In the genomic region with DNA sequence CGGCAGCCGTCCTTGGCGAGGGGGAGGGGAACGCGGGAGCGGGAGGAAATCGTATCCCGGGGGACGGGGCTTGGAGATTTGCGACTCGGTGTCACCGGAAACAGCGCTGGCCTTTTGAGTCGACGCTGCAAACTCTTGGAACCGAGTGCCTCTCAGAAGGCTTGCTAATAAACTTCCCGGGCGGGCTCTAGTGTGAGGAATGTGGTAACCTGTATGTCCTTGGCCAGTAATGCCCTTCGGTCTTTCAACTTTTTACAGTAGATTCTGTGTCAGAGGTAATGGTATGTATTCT, we compare ENCODE assay signal across 8 cellular contexts.
DNase-seq lines count a peak whose midpoint lies in the region; ATAC-seq and TF ChIP-seq lines count a peak whose summit lies in the region.

No MANE protein-coding gene starts in this region.

- peak overlapping the region; percentile 96 for H3K27ac Mint-ChIP-seq in GM23338
- H3K27ac Mint-ChIP-seq in activated naive CD8-positive, alpha-beta T cell: peak overlapping the region; percentile 83

- H3K27me3 ChIP-seq in ACC112 (ENCODE audit: insufficient read depth, low read length): no peaks in the 10 kb centered on the region
- no peaks in the 10 kb centered on the region for H3K27me3 ChIP-seq in GM23338 (ENCODE audit: insufficient read depth)
- no peaks in the 10 kb centered on the region for H3K27me3 ChIP-seq in kidney epithelial cell (ENCODE audit: control insufficient read depth, insufficient read depth, low read length)
- H3K27me3 ChIP-seq in thoracic aorta (replicated peaks; ENCODE audit: insufficient read depth): no peaks in the 10 kb centered on the region

- peaks cover 4% of the 10 kb centered on the region for H3K9me3 Mint-ChIP-seq in GM23338
- H3K9me3 Mint-ChIP-seq in activated naive CD8-positive, alpha-beta T cell (ENCODE audit: low read depth): no peaks in the 10 kb centered on the region

- H3K9me3 ChIP-seq in thoracic aorta: no peaks in the 10 kb centered on the region

- peak overlapping the region; percentile 96 for H3K4me3 Mint-ChIP-seq in GM23338
- peak overlapping the region; percentile 95 for H3K4me3 Mint-ChIP-seq in activated naive CD8-positive, alpha-beta T cell

- DNase-seq in GM23338 (ENCODE audit: low spot score) (peak; percentile 94), kidney epithelial cell (ENCODE audit: low read depth) (no peak), thoracic aorta (ENCODE audit: low spot score) (no peak), NCI-H187 (lab: John Stamatoyannopoulos, UW) (no peak), Ammon's horn (ENCODE audit: low spot score) (no peak)

- H3K4me2 ChIP-seq in GM23338: peak overlapping the region; percentile 89

- H3K27me3 Mint-ChIP-seq in GM23338 (ENCODE audit: insufficient read depth, low read depth, poor library complexity): no peaks in the 10 kb centered on the region
- no peaks in the 10 kb centered on the region for H3K27me3 Mint-ChIP-seq in activated naive CD8-positive, alpha-beta T cell

- H3K36me3 Mint-ChIP-seq in GM23338 (ENCODE audit: low read depth): peaks cover 23% of the 10 kb centered on the region
- H3K36me3 Mint-ChIP-seq in activated naive CD8-positive, alpha-beta T cell: peaks cover 3% of the 10 kb centered on the region

- H3K4me3 ChIP-seq in ACC112 (ENCODE audit: low read depth, low read length) (peak overlapping the region; percentile 91), GM23338 (peak overlapping the region; percentile 63), kidney epithelial cell (ENCODE audit: low read depth, low read length) (peak overlapping the region; percentile 89), thoracic aorta (peak overlapping the region; percentile 93)

- H3F3A ChIP-seq in GM23338 (replicated peaks; ENCODE audit: low read depth): no peaks in the 10 kb centered on the region; the same call in 1 of the 2 replicates

- H4K20me1 ChIP-seq in GM23338 (replicated peaks; ENCODE audit: insufficient read depth): peaks cover 43% of the 10 kb centered on the region

- TF ChIP-seq CTCF in GM23338 (conservative IDR thresholded peaks at IDR 0.05; ENCODE audit: low read depth in 2 of 2) (no peak), kidney epithelial cell (IDR thresholded peaks at IDR 0.05; ENCODE audit: insufficient read depth, low read length, poor library complexity, severe bottlenecking) (no peak), thoracic aorta (IDR thresholded peaks at IDR 0.05) (no peak)

- H3K27ac ChIP-seq in ACC112 (ENCODE audit: low read depth, low read length) (peak overlapping the region; percentile 89), GM23338 (ENCODE audit: low read depth) (peak overlapping the region; percentile 96), thoracic aorta (peak overlapping the region; percentile 66 to 99)

- H3K79me2 ChIP-seq in ACC112 (ENCODE audit: control insufficient read depth, insufficient read depth, low read length, unreplicated experiment): peaks cover 51% of the 10 kb centered on the region
- H3K79me2 ChIP-seq in GM23338 (replicated peaks; ENCODE audit: insufficient read depth): peaks cover 51% of the 10 kb centered on the region

- peaks cover 12% of the 10 kb centered on the region; the same call in 1 of the 2 replicates for H3K36me3 ChIP-seq in ACC112 (ENCODE audit: insufficient read depth, low read length)
- no peaks in the 10 kb centered on the region for H3K36me3 ChIP-seq in GM23338 (ENCODE audit: insufficient read depth)
- no peaks in the 10 kb centered on the region for H3K36me3 ChIP-seq in kidney epithelial cell (ENCODE audit: control insufficient read depth, insufficient read depth, low read length)
- no peaks in the 10 kb centered on the region for H3K36me3 ChIP-seq in thoracic aorta

- peaks cover 26% of the 10 kb centered on the region for H3K4me1 Mint-ChIP-seq in GM23338
- H3K4me1 Mint-ChIP-seq in activated naive CD8-positive, alpha-beta T cell (ENCODE audit: low read depth): peaks cover 58% of the 10 kb centered on the region

- no peaks in the 10 kb centered on the region for H3K9me2 ChIP-seq in GM23338 (ENCODE audit: insufficient read depth)

- H3K4me1 ChIP-seq in ACC112 (ENCODE audit: control insufficient read depth, insufficient read depth, low read length, unreplicated experiment): peaks cover 28% of the 10 kb centered on the region
- peaks cover 22% of the 10 kb centered on the region for H3K4me1 ChIP-seq in GM23338 (ENCODE audit: insufficient read depth)
- H3K4me1 ChIP-seq in thoracic aorta (ENCODE audit: control insufficient read depth in 1 of 2, low read depth in 2 of 2): peaks cover 34 to 43% of the 10 kb centered on the region in 2 donors

- H2AFZ ChIP-seq in ACC112 (ENCODE audit: low read length, unreplicated experiment) (no peak overlapping the region), GM23338 (no peak overlapping the region)

- peak; percentile 35 for ATAC-seq in GM23338
- peak; percentile 14 for ATAC-seq in thoracic aorta (ENCODE audit: insufficient number of reproducible peaks, low FRiP score, low read depth)
- no peak for ATAC-seq in HG03095 (IDR thresholded peaks at IDR 0.05; ENCODE audit: unreplicated experiment)

TF ChIP-seq in GM23338, 12 proteins besides CTCF, POLR2A, EP300 and RAD21 (continues in another document):
- TF ChIP-seq, protein P1, sequence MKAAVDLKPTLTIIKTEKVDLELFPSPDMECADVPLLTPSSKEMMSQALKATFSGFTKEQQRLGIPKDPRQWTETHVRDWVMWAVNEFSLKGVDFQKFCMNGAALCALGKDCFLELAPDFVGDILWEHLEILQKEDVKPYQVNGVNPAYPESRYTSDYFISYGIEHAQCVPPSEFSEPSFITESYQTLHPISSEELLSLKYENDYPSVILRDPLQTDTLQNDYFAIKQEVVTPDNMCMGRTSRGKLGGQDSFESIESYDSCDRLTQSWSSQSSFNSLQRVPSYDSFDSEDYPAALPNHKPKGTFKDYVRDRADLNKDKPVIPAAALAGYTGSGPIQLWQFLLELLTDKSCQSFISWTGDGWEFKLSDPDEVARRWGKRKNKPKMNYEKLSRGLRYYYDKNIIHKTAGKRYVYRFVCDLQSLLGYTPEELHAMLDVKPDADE (IDR thresholded peaks at IDR 0.05): no peak
- TF ChIP-seq EZH2 (IDR thresholded peaks at IDR 0.05; ENCODE audit: low read depth, unreplicated experiment) (no peak), EZH2phosphoT487 (IDR thresholded peaks at IDR 0.05; ENCODE audit: unreplicated experiment) (no peak), STAT1 (IDR thresholded peaks at IDR 0.05; ENCODE audit: unreplicated experiment) (no peak), JUNB (IDR thresholded peaks at IDR 0.05; ENCODE audit: unreplicated experiment) (no peak), CREB1 (CRISPR knock-in tag; IDR thresholded peaks at IDR 0.05; ENCODE audit: low read depth) (no peak), ZNF114 (CRISPR knock-in tag; IDR thresholded peaks at IDR 0.05) (no peak)
- TF ChIP-seq, protein P2, sequence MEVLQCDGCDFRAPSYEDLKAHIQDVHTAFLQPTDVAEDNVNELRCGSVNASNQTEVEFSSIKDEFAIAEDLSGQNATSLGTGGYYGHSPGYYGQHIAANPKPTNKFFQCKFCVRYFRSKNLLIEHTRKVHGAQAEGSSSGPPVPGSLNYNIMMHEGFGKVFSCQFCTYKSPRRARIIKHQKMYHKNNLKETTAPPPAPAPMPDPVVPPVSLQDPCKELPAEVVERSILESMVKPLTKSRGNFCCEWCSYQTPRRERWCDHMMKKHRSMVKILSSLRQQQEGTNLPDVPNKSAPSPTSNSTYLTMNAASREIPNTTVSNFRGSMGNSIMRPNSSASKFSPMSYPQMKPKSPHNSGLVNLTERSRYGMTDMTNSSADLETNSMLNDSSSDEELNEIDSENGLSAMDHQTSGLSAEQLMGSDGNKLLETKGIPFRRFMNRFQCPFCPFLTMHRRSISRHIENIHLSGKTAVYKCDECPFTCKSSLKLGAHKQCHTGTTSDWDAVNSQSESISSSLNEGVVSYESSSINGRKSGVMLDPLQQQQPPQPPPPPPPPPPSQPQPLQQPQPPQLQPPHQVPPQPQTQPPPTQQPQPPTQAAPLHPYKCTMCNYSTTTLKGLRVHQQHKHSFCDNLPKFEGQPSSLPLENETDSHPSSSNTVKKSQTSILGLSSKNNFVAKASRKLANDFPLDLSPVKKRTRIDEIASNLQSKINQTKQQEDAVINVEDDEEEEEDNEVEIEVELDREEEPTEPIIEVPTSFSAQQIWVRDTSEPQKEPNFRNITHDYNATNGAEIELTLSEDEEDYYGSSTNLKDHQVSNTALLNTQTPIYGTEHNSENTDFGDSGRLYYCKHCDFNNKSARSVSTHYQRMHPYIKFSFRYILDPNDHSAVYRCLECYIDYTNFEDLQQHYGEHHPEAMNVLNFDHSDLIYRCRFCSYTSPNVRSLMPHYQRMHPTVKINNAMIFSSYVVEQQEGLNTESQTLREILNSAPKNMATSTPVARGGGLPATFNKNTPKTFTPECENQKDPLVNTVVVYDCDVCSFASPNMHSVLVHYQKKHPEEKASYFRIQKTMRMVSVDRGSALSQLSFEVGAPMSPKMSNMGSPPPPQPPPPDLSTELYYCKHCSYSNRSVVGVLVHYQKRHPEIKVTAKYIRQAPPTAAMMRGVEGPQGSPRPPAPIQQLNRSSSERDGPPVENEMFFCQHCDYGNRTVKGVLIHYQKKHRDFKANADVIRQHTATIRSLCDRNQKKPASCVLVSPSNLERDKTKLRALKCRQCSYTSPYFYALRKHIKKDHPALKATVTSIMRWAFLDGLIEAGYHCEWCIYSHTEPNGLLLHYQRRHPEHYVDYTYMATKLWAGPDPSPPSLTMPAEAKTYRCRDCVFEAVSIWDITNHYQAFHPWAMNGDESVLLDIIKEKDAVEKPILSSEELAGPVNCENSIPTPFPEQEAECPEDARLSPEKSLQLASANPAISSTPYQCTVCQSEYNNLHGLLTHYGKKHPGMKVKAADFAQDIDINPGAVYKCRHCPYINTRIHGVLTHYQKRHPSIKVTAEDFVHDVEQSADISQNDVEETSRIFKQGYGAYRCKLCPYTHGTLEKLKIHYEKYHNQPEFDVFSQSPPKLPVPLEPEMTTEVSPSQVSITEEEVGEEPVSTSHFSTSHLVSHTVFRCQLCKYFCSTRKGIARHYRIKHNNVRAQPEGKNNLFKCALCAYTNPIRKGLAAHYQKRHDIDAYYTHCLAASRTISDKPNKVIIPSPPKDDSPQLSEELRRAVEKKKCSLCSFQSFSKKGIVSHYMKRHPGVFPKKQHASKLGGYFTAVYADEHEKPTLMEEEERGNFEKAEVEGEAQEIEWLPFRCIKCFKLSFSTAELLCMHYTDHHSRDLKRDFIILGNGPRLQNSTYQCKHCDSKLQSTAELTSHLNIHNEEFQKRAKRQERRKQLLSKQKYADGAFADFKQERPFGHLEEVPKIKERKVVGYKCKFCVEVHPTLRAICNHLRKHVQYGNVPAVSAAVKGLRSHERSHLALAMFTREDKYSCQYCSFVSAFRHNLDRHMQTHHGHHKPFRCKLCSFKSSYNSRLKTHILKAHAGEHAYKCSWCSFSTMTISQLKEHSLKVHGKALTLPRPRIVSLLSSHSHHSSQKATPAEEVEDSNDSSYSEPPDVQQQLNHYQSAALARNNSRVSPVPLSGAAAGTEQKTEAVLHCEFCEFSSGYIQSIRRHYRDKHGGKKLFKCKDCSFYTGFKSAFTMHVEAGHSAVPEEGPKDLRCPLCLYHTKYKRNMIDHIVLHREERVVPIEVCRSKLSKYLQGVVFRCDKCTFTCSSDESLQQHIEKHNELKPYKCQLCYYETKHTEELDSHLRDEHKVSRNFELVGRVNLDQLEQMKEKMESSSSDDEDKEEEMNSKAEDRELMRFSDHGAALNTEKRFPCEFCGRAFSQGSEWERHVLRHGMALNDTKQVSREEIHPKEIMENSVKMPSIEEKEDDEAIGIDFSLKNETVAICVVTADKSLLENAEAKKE (CRISPR knock-in tag; IDR thresholded peaks at IDR 0.05): no peak
